30 cellular contexts compared by ENCODE assay signal in the genomic region with DNA sequence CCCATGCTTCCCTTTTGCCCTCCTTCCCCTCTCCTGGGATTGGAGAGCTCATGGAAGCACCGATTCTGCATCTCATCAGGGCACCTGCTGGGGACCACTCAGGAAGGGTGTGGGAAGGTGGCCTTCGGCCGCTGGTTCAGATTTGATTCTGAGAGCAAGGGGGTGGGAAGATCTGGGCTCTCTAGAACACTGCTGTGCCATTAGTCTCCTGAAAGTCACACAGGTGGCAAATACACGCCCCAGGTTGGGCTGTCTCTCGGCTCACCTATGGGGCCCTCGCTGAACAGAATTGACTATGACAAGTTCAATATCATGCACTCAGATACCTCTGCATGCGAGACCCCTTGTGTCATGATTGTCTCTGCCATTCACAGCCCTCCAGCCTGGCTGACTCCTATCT. TPM values are rescaled to one million over a fixed set of nuclear protein-coding genes. Genes with fewer than 3 reads are reported as not detected.
"Had no signal": no experiment of that assay in that cellular context is flagged by ENCODE, and none has a peak within 500 bp of the region (broad histone marks: within the 10 kb centered on the region; RNA-seq: fewer than 3 reads in every experiment).

No MANE protein-coding gene starts in this region.

- H3K27ac Mint-ChIP-seq: activated CD4-positive, alpha-beta T cell treated with anti-CD3 and anti-CD28 coated beads for 36 hours; activated naive CD8-positive, alpha-beta T cell; stimulated activated memory B cell treated with anti-CD40 and anti-IgM and Interleukin-4, amounts not matched to agents 10 μg/mL and 1 μg/mL and 100 μg/mL, for 72 hours; T-helper 2 cell treated with Interferon-gamma antibody and Interleukin-4, amounts not matched to agents 5 μg/mL and 100 μg/mL, for 36 hours had no signal

- H3K36me3 ChIP-seq: esophagus squamous epithelium, lower lobe of right lung, ovary, prostate gland, thyroid gland had no signal

- H3K9me3 ChIP-seq: esophagus squamous epithelium, lower lobe of right lung, ovary, prostate gland, thyroid gland had no signal

- H3K4me1 ChIP-seq: prostate gland, thyroid gland had no signal

- H3K9me3 Mint-ChIP-seq: activated T-helper 2 cell treated with anti-CD3 and anti-CD28 coated beads, Interferon-gamma antibody, Interleukin-2, Interleukin-4, amounts not matched to agents 10 μg/mL and 5 μg/mL and 100 μg/mL, durations not matched to agents 14 hours and 24 hours and 36 hours; central memory CD8-positive, alpha-beta T cell; naive thymus-derived CD8-positive, alpha-beta T cell; stimulated activated memory B cell treated with anti-CD40 and anti-IgM and Interleukin-4, amounts not matched to agents 10 μg/mL and 1 μg/mL and 100 μg/mL, for 72 hours; stimulated activated naive CD8-positive, alpha-beta T cell treated with anti-CD3 and anti-CD28 coated beads, Interleukin-15, amount 100 ng/mL, for 72 hours; T-helper 2 cell treated with Interferon-gamma antibody and Interleukin-4, amounts not matched to agents 5 μg/mL and 100 μg/mL, for 36 hours had no signal

- H3K27ac ChIP-seq: esophagus squamous epithelium, lower lobe of right lung, ovary, prostate gland, thyroid gland had no signal

- ATAC-seq: activated CD4-positive, alpha-beta T cell treated with anti-CD3 and anti-CD28 coated beads for 36 hours; left colon; lower lobe of right lung; naive thymus-derived CD8-positive, alpha-beta T cell; sciatic nerve; stimulated activated memory B cell treated with anti-CD40 and anti-IgM and Interleukin-4, amounts not matched to agents 10 μg/mL and 1 μg/mL and 100 μg/mL, for 72 hours; stimulated activated naive CD8-positive, alpha-beta T cell treated with anti-CD3 and anti-CD28 coated beads, Interleukin-15, amount 100 ng/mL, for 72 hours had no signal

- H3K4me2 ChIP-seq: smooth muscle cell had no signal

- H3K36me3 Mint-ChIP-seq: activated naive CD8-positive, alpha-beta T cell; stimulated activated memory B cell treated with anti-CD40 and anti-IgM and Interleukin-4, amounts not matched to agents 10 μg/mL and 1 μg/mL and 100 μg/mL, for 72 hours had no signal

- DNase-seq: activated CD4-positive, alpha-beta T cell treated with anti-CD3 and anti-CD28 coated beads for 36 hours; activated CD4-positive, alpha-beta T cell treated with anti-CD3 and anti-CD28 coated beads, Interleukin-2, amount 50 U/mL, for 4 hours; activated CD4-positive, CD25-positive, alpha-beta regulatory T cell; activated CD8-positive, alpha-beta memory T cell treated with anti-CD3 and anti-CD28 coated beads, Interleukin-2, amount 50 U/mL, for 4 hours; anterior cingulate cortex; dermis blood vessel endothelial cell; effector CD4-positive, alpha-beta T cell; esophagus squamous epithelium; left colon; lower lobe of right lung; mesenchymal stem cell; retina; stimulated activated CD4-positive, alpha-beta T cell treated with anti-CD3 and anti-CD28 coated beads, Interleukin-1b, Interleukin-23, amount 100 ng/mL, for 48 hours; stimulated activated CD4-positive, alpha-beta T cell treated with anti-CD3 and anti-CD28 coated beads, Interleukin-4, amount 100 ng/mL, for 4 hours; stimulated activated CD8-positive, alpha-beta memory T cell treated with anti-CD3 and anti-CD28 coated beads, Interleukin-4, amount 100 ng/mL, for 48 hours; stimulated activated naive CD8-positive, alpha-beta T cell treated with anti-CD3 and anti-CD28 coated beads, Interleukin-15, amount 100 ng/mL, for 72 hours; T-helper 1 cell; thyroid gland had no signal

- H3K27me3 ChIP-seq: ovary, thyroid gland had no signal

- H3K4me3 ChIP-seq: esophagus squamous epithelium, lower lobe of right lung, ovary, prostate gland, smooth muscle cell, thyroid gland had no signal

- H3K4me3 Mint-ChIP-seq: activated CD4-positive, alpha-beta T cell treated with anti-CD3 and anti-CD28 coated beads for 36 hours; activated naive CD8-positive, alpha-beta T cell; central memory CD8-positive, alpha-beta T cell; naive thymus-derived CD8-positive, alpha-beta T cell; stimulated activated memory B cell treated with anti-CD40 and anti-IgM and Interleukin-4, amounts not matched to agents 10 μg/mL and 1 μg/mL and 100 μg/mL, for 72 hours; stimulated activated naive CD8-positive, alpha-beta T cell treated with anti-CD3 and anti-CD28 coated beads, Interleukin-15, amount 100 ng/mL, for 72 hours; T-helper 2 cell treated with Interferon-gamma antibody and Interleukin-4, amounts not matched to agents 5 μg/mL and 100 μg/mL, for 36 hours had no signal

RNA-seq across cellular contexts. Expression of a gene that starts 12.8 kb away (rescaled TPM):
- total RNA-seq: activated CD4-positive, alpha-beta T cell treated with anti-CD3 and anti-CD28 coated beads for 36 hours; activated T-helper 2 cell treated with anti-CD3 and anti-CD28 coated beads, Interferon-gamma antibody, Interleukin-2, Interleukin-4, amounts not matched to agents 10 μg/mL and 5 μg/mL and 100 μg/mL, durations not matched to agents 14 hours and 24 hours and 36 hours; bronchial epithelial cell; dermis blood vessel endothelial cell; frontal cortex; naive thymus-derived CD8-positive, alpha-beta T cell had no signal
- polyA plus RNA-seq: naive thymus-derived CD8-positive, alpha-beta T cell; smooth muscle cell had no signal

RNA-seq across cellular contexts. Expression of a gene that starts 37.5 kb away (rescaled TPM):
- total RNA-seq: bronchial epithelial cell, frontal cortex had no signal
